In genomic region chr6:79648315-79648714, GRCh38 we compare ENCODE assay signal across 28 cellular contexts. TPM values are rescaled to one million over a fixed set of nuclear protein-coding genes. Genes with fewer than 3 reads are reported as not detected.
A peak's percentile ranks its signal among the peaks of the same experiment; 100 is the strongest.
DNase-seq lines count a peak whose midpoint lies in the region; ATAC-seq, FAIRE-seq and TF ChIP-seq lines count a peak whose summit lies in the region.
"Had no signal": no experiment of that assay in that cellular context is flagged by ENCODE, and none has a peak within 500 bp of the region (broad histone marks: within the 10 kb centered on the region; RNA-seq: fewer than 3 reads in every experiment).

No MANE protein-coding gene starts in this region.

- H3K36me3 ChIP-seq in left ventricle myocardium inferior: no peaks in the 10 kb centered on the region
- no peaks in the 10 kb centered on the region for H3K36me3 ChIP-seq in endothelial cell of umbilical vein (ENCODE audit: control insufficient read depth in 2 of 2, extremely low read depth in 1 of 2, insufficient read depth in 2 of 2, low read length in 2 of 2)
- no peaks in the 10 kb centered on the region for H3K36me3 ChIP-seq in muscle layer of duodenum (ENCODE audit: control insufficient read depth in 1 of 2, insufficient read depth in 2 of 2, low read length in 2 of 2)
- H3K36me3 ChIP-seq in transverse colon: no peaks in the 10 kb centered on the region
- H3K36me3 ChIP-seq: BLaER1 treated with 17β-estradiol and CSF1 and Interleukin-3, amounts not matched to agents 10 nM and 100 nM; HAP-1 had no signal

- 29% methylated on average over 2 of the region's 2 CpGs for WGBS in transverse colon (ENCODE audit: low coverage in 1 of 2), 2 donors
- 60 to 70% methylated on average over 2 of the region's 2 CpGs for WGBS in lower leg skin, 2 donors

- no peaks in the 10 kb centered on the region for H3K9me1 ChIP-seq in endothelial cell of umbilical vein (replicated peaks; ENCODE audit: control insufficient read depth, extremely low read depth, insufficient read depth, low read length)

- POLR2A ChIA-PET in endothelial cell of umbilical vein (lab: Charles Lee): interaction anchor here (1.2 kb wide), 1 partner anchor 15 kb away, joined by 3 read pairs; no protein-coding TSS in a partner anchor

- no peaks in the 10 kb centered on the region for H3K9me3 ChIP-seq in left ventricle myocardium inferior (replicated peaks)
- H3K9me3 ChIP-seq in endothelial cell of umbilical vein (replicated peaks; ENCODE audit: control insufficient read depth, insufficient read depth, low read length): no peaks in the 10 kb centered on the region
- no peaks in the 10 kb centered on the region for H3K9me3 ChIP-seq in muscle layer of duodenum (ENCODE audit: control insufficient read depth in 1 of 2, low read length in 2 of 2)
- no peaks in the 10 kb centered on the region for H3K9me3 ChIP-seq in transverse colon
- H3K9me3 ChIP-seq: BLaER1 treated with 17β-estradiol and CSF1 and Interleukin-3, amounts not matched to agents 10 nM and 100 nM; Caco-2; HAP-1 had no signal

- in situ Hi-C loops in transverse colon (cut with MboI; ENCODE audit: low pct_ligation_motif_present in 1 of 4, low pct_unique_long_range_greater_than_20kb in 1 of 4, low sequenced_read_pairs in 3 of 4): no loop called here

- H2AFZ ChIP-seq in endothelial cell of umbilical vein (ENCODE audit: low read depth, low read length): no peak overlapping the region
- H2AFZ ChIP-seq: GM23248 had no signal

- H3K9ac ChIP-seq in endothelial cell of umbilical vein (replicated peaks; ENCODE audit: extremely low read depth, insufficient read depth, low read length): no peak overlapping the region
- H3K9ac ChIP-seq: BLaER1 treated with 17β-estradiol and CSF1 and Interleukin-3, amounts not matched to agents 10 nM and 100 nM; GM23248 had no signal

- H3K79me2 ChIP-seq in endothelial cell of umbilical vein (ENCODE audit: control insufficient read depth, insufficient read depth, low read length): peaks cover 30% of the 10 kb centered on the region

- H3K27ac ChIP-seq in left ventricle myocardium inferior (replicated peaks): peak overlapping the region; percentile 60
- no peak overlapping the region for H3K27ac ChIP-seq in endothelial cell of umbilical vein (ENCODE audit: insufficient read depth, low read depth, low read length)
- peak overlapping the region; percentile 57 for H3K27ac ChIP-seq in muscle layer of duodenum (ENCODE audit: low read length)
- H3K27ac ChIP-seq in transverse colon: peak overlapping the region; percentile 51 to 68 (median 60)
- H3K27ac ChIP-seq: BLaER1 treated with 17β-estradiol and CSF1 and Interleukin-3, amounts not matched to agents 10 nM and 100 nM; GM23248; HL-60 had no signal

- CTCF ChIA-PET in endothelial cell of umbilical vein (lab: Charles Lee): interaction anchor here (1.2 to 2.8 kb wide), 5 partner anchors 9 to 78 kb away, joined by 3 to 8 read pairs (median 4); partner anchors contain the start of gene SH3BGRL2

- DNase-seq in left ventricle myocardium inferior: no peak
- no peak for DNase-seq in left ventricle myocardium superior
- peak; percentile 38 for DNase-seq in endothelial cell of umbilical vein (ENCODE audit: low read depth, low spot score)
- no peak for DNase-seq in transverse colon
- DNase-seq in lower leg skin (ENCODE audit: low spot score in 2 of 2): no peak
- DNase-seq in activated CD4-positive, alpha-beta T cell treated with anti-CD3 and anti-CD28 coated beads for 4 hours: no peak
- DNase-seq: 8988T; Caco-2; CD4-positive, alpha-beta memory T cell; DMS 273 treated with DMSO at 0.1 percent for 48 hours; DND-41; GM23248; MM.1S; NCI-H1048; NCI-H1436; NCI-H1930; NCI-H345; NCI-H524; NCI-H82 had no signal

- no TSS peak for BruUV-seq in endothelial cell of umbilical vein (replicated peaks; lab: Mats Ljungman, UMichigan)

- H3K27me3 ChIP-seq in left ventricle myocardium inferior (ENCODE audit: low read depth): no peaks in the 10 kb centered on the region
- H3K27me3 ChIP-seq in endothelial cell of umbilical vein (ENCODE audit: control insufficient read depth in 2 of 2, insufficient read depth in 2 of 2, low read length in 2 of 2): no peaks in the 10 kb centered on the region
- no peaks in the 10 kb centered on the region for H3K27me3 ChIP-seq in muscle layer of duodenum (ENCODE audit: low read depth, low read length)
- H3K27me3 ChIP-seq in transverse colon: no peaks in the 10 kb centered on the region
- H3K27me3 ChIP-seq: BLaER1 treated with 17β-estradiol and CSF1 and Interleukin-3, amounts not matched to agents 10 nM and 100 nM had no signal

- H4K20me1 ChIP-seq in endothelial cell of umbilical vein (replicated peaks; ENCODE audit: control insufficient read depth, extremely low read depth, insufficient read depth, low read length): no peaks in the 10 kb centered on the region
- H4K20me1 ChIP-seq: BLaER1 treated with 17β-estradiol and CSF1 and Interleukin-3, amounts not matched to agents 10 nM and 100 nM had no signal

- no peak for TF ChIP-seq CTCF in left ventricle myocardium inferior (IDR thresholded peaks at IDR 0.05; ENCODE audit: borderline replicate concordance)
- TF ChIP-seq CTCF in endothelial cell of umbilical vein (IDR thresholded peaks at IDR 0.05; ENCODE audit: extremely low read depth in 1 of 2, insufficient read depth in 1 of 2, low read depth in 1 of 2, low read length in 2 of 2): no peak
- no peak for TF ChIP-seq CTCF in transverse colon (IDR thresholded peaks at IDR 0.05)
- no peak for TF ChIP-seq CTCF in lower leg skin (IDR thresholded peaks at IDR 0.05)

- intact Hi-C loops in left ventricle myocardium inferior (cut with micrococcal nuclease): no loop called here
- intact Hi-C loops in left ventricle myocardium superior (cut with micrococcal nuclease): no loop called here
- intact Hi-C loops in endothelial cell of umbilical vein (cut with micrococcal nuclease): no loop called here
- intact Hi-C loops in transverse colon (cut with DNase I; ENCODE audit: low total_unique reads): no loop called here
- intact Hi-C loops in lower leg skin (cut with DNase I; ENCODE audit: low total_unique reads): loop anchor here (10.0 kb wide), 1 partner anchor 246 kb away; no protein-coding TSS in a partner anchor

- dilution Hi-C loops in endothelial cell of umbilical vein (cut with MboI; ENCODE audit: extremely low pct_ligation_motif_present, low sequenced_read_pairs): no loop called here

- FAIRE-seq in endothelial cell of umbilical vein (lab: Jason Lieb, UNC): no peak
- FAIRE-seq: GM12878, HepG2, K562 had no signal

- H3K4me3 ChIP-seq in left ventricle myocardium inferior (no peak overlapping the region), endothelial cell of umbilical vein (replicated peaks in 1 of 3; ENCODE audit: insufficient read depth in 1 of 3, low read depth in 1 of 3, low read length in 3 of 3) (no peak overlapping the region), muscle layer of duodenum (ENCODE audit: low read depth in 1 of 2, low read length in 2 of 2) (no peak overlapping the region), transverse colon (no peak overlapping the region), lower leg skin (ENCODE audit: low read depth, poor library complexity, severe bottlenecking) (no peak overlapping the region)
- H3K4me3 ChIP-seq: BLaER1 treated with 17β-estradiol and CSF1 and Interleukin-3, amounts not matched to agents 10 nM and 100 nM; GM12878; GM23248; HAP-1; K562 had no signal

- H3K4me2 ChIP-seq in endothelial cell of umbilical vein (ENCODE audit: insufficient read depth, low read length): no peak overlapping the region
- H3K4me2 ChIP-seq: BLaER1 treated with 17β-estradiol and CSF1 and Interleukin-3, amounts not matched to agents 10 nM and 100 nM had no signal

- H3K4me1 ChIP-seq in left ventricle myocardium inferior (peaks cover 57% of the 10 kb centered on the region), endothelial cell of umbilical vein (ENCODE audit: control insufficient read depth, extremely low read depth, insufficient read depth, low read length) (peaks cover 19% of the 10 kb centered on the region), muscle layer of duodenum (ENCODE audit: control insufficient read depth in 1 of 2, insufficient read depth in 2 of 2, low read length in 2 of 2) (peaks cover 0 to 7% of the 10 kb centered on the region in 2 donors), transverse colon (peaks cover 4 to 51% (median 25%) of the 10 kb centered on the region in 4 donors)
- H3K4me1 ChIP-seq: BLaER1 treated with 17β-estradiol and CSF1 and Interleukin-3, amounts not matched to agents 10 nM and 100 nM had no signal

- no peak for TF ChIP-seq POLR2A in endothelial cell of umbilical vein (IDR thresholded peaks at IDR 0.05; ENCODE audit: low read depth, low read length)
- TF ChIP-seq POLR2A in transverse colon (IDR thresholded peaks at IDR 0.05): no peak
- TF ChIP-seq POLR2A in lower leg skin (IDR thresholded peaks at IDR 0.05): no peak

- no peak for ATAC-seq in left ventricle myocardium superior
- no peak for ATAC-seq in GM21390 (IDR thresholded peaks at IDR 0.05; ENCODE audit: unreplicated experiment)
- ATAC-seq: GM12878, HepG2, K562, Panc1 had no signal

- no peak for TF ChIP-seq EP300 in transverse colon (IDR thresholded peaks at IDR 0.05; ENCODE audit: low read depth)

TF ChIP-seq in endothelial cell of umbilical vein, 7 proteins besides CTCF, POLR2A, EP300 and RAD21 (continues in another document):
- TF ChIP-seq MAX (IDR thresholded peaks at IDR 0.05; ENCODE audit: insufficient read depth, insufficient read length) (no peak), GATA2 (IDR thresholded peaks at IDR 0.05; ENCODE audit: insufficient read depth, insufficient read length, low read depth, low read length) (no peak), MYC (IDR thresholded peaks at IDR 0.05; ENCODE audit: low read depth, low read length) (no peak), FOS (IDR thresholded peaks at IDR 0.05; ENCODE audit: borderline replicate concordance, insufficient read depth, low read length) (no peak), EZH2 (IDR thresholded peaks at IDR 0.05; ENCODE audit: borderline replicate concordance, low read depth, low read length, severe bottlenecking) (no peak), POLR2AphosphoS5 (IDR thresholded peaks at IDR 0.05; ENCODE audit: insufficient read depth, low read depth, low read length) (no peak)

RNA-seq across cellular contexts. Expression of gene SH3BGRL2, which starts 17.2 kb away (rescaled TPM):
- total RNA-seq in left ventricle myocardium inferior: 5.8 TPM
- total RNA-seq in left ventricle myocardium superior: 9.0 TPM
- total RNA-seq in endothelial cell of umbilical vein: 10.7 and 15.2 TPM in 2 replicates
- 2.0 and 3.2 TPM in 2 replicates for polyA plus RNA-seq in endothelial cell of umbilical vein
- polyA plus RNA-seq in endothelial cell of umbilical vein (2011; cell fraction: cytosol; rRNA removed): 3.3 and 3.6 TPM in 2 replicates
- 3.6 and 4.2 TPM in 2 replicates for polyA plus RNA-seq in endothelial cell of umbilical vein (2011; cell fraction: nucleus; rRNA removed)
- 14.2 and 16.7 TPM in 2 replicates for polyA plus RNA-seq in endothelial cell of umbilical vein (2012)
- polyA minus RNA-seq in endothelial cell of umbilical vein: 3.4 and 4.3 TPM in 2 replicates
- 0.31 TPM for polyA minus RNA-seq in endothelial cell of umbilical vein (2011; cell fraction: cytosol; rRNA and poly(A)+ RNA removed)
- 4.1 and 5.4 TPM in 2 replicates for polyA minus RNA-seq in endothelial cell of umbilical vein (2011; cell fraction: nucleus; rRNA and poly(A)+ RNA removed)
- total RNA-seq in transverse colon: 100 to 1,000 TPM in 3 of 4 donors, 10 to 100 TPM in 1; 54.7 to 177 (median 128) TPM
- total RNA-seq in lower leg skin: 10 to 100 TPM; 18.2 to 65.4 (median 40.1) TPM
